In the genomic region with DNA sequence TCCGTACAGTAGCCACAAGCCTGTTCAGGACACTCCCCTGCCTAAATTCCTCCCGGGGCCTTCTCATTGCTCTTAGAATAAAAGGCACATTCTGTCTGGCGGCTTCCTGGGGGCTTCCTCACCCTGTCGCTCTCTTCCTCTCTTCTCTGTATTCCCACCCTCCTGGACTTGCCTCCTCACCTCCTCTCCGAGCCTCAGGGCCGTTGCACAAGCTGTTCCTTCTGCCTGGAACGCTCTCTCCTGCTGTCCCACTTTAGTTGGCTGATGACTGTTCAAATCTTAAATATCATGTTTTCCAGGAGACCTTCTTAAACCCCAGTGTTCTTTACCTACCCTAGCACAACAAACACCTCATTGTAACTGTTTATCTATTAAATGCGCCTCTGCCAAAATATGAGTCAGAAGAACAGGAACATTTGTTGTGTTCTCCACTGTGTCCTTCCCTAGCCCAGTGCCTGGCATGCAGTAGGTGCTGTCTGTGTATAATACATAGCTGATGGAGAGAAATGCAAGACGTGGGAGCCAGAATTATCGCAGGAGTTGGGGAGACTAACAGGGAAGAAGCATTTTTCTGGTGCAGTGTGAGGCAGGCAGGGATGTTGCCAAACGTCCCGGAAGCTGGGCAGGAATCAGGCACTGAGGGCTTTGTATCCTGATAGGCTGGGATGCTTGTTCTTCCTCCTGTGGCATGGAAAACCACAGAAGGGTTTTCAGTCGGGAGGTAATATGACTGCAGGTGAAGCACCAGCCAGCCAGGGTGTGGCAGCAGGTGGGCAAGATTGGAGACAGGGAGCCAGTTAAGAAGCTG, we compare ENCODE assay signal across 11 cellular contexts. TPM values are rescaled to one million over a fixed set of nuclear protein-coding genes. Genes with fewer than 3 reads are reported as not detected.
DNase-seq lines count a peak whose midpoint lies in the region; ATAC-seq and TF ChIP-seq lines count a peak whose summit lies in the region.
"Had no signal": no experiment of that assay in that cellular context is flagged by ENCODE, and none has a peak within 500 bp of the region (broad histone marks: within the 10 kb centered on the region; RNA-seq: fewer than 3 reads in every experiment).

No MANE protein-coding gene starts in this region.

- H3K36me3 ChIP-seq in esophagus (ENCODE audit: control insufficient read depth in 2 of 2, insufficient read depth in 2 of 2, low read length in 1 of 2) (no peaks in the 10 kb centered on the region), osteoblast (ENCODE audit: insufficient read depth, low read length) (no peaks in the 10 kb centered on the region)

- no peak overlapping the region for H3K4me2 ChIP-seq in osteoblast (ENCODE audit: insufficient read depth, low read length)

- no peak for ATAC-seq in HG02885 (IDR thresholded peaks at IDR 0.05; ENCODE audit: poor library complexity, unreplicated experiment)

- DNase-seq in DMS153 treated with DMSO at 0.1 percent for 48 hours (lab: John Stamatoyannopoulos, UW; ENCODE audit: unreplicated experiment) (peak; percentile 64), NCI-H526 treated with DMSO at 0.1 percent for 48 hours (lab: John Stamatoyannopoulos, UW) (peak; percentile 64), osteoblast (ENCODE audit: insufficient read length, low spot score, missing footprints) (peak; percentile 83), cerebellar cortex (ENCODE audit: low spot score) (no peak), NCI-H446 (lab: John Stamatoyannopoulos, UW) (no peak)
- DNase-seq in stimulated activated naive CD4-positive, alpha-beta T cell (lab: John Stamatoyannopoulos, UW) = no peak
- DNase-seq: Karpas-422, kidney had no signal

- H3K4me1 ChIP-seq in esophagus (ENCODE audit: control insufficient read depth in 2 of 2, insufficient read depth in 2 of 2, low read length in 1 of 2) = peaks cover 0 to 5% of the 10 kb centered on the region in 2 donors
- peaks cover 20% of the 10 kb centered on the region for H3K4me1 ChIP-seq in osteoblast (ENCODE audit: insufficient read depth, low read length)

- no peaks in the 10 kb centered on the region for H3K79me2 ChIP-seq in osteoblast (ENCODE audit: insufficient read depth, low read length)

- 50 to 53% methylated on average over 13 of the region's 13 CpGs for WGBS in esophagus, 2 donors

- no peaks in the 10 kb centered on the region for H4K20me1 ChIP-seq in osteoblast (ENCODE audit: insufficient read depth, low read length)

- H3K4me3 ChIP-seq in esophagus (ENCODE audit: low read depth in 1 of 2, low read length in 2 of 2) (no peak overlapping the region), osteoblast (ENCODE audit: insufficient read depth, low read length) (no peak overlapping the region)
- H3K4me3 ChIP-seq: skin epidermis had no signal

- no peaks in the 10 kb centered on the region for H3K27me3 ChIP-seq in esophagus (ENCODE audit: control insufficient read depth in 1 of 2, insufficient read depth in 2 of 2, low read length in 2 of 2)
- no peaks in the 10 kb centered on the region for H3K27me3 ChIP-seq in osteoblast (ENCODE audit: insufficient read depth, low read length)

- H3K9me3 ChIP-seq in esophagus (ENCODE audit: control insufficient read depth in 2 of 2, insufficient read depth in 1 of 2, low read depth in 1 of 2, low read length in 1 of 2) (no peaks in the 10 kb centered on the region), osteoblast (ENCODE audit: low read depth, low read length) (no peaks in the 10 kb centered on the region)

- peak overlapping the region; percentile 51 for H2AFZ ChIP-seq in osteoblast (ENCODE audit: low read length)

- TF ChIP-seq CTCF in osteoblast (IDR thresholded peaks at IDR 0.05; ENCODE audit: extremely low read depth, low read depth, low read length) = no peak

- H3K27ac ChIP-seq in esophagus (ENCODE audit: low read depth in 2 of 2, low read length in 1 of 2) (peak overlapping the region; percentile 52 to 67), osteoblast (ENCODE audit: low read depth, low read length) (no peak overlapping the region)

RNA-seq across cellular contexts. Expression of a gene that starts 24.1 kb away (rescaled TPM):
- polyA plus RNA-seq in esophagus = 10 to 100 TPM; 19.5 to 30.8 TPM
- total RNA-seq in osteoblast = 127 and 137 TPM in 2 replicates

RNA-seq across cellular contexts. Expression of a gene that starts 44.2 kb away (rescaled TPM):
- polyA plus RNA-seq in esophagus = 10 to 100 TPM; 33.1 to 55.3 TPM
- total RNA-seq in osteoblast = 106 and 132 TPM in 2 replicates

RNA-seq across cellular contexts. Expression of a gene that starts 50.9 kb away (rescaled TPM):
- 10 to 100 TPM; 38.2 to 77.1 TPM for polyA plus RNA-seq in esophagus
- total RNA-seq in osteoblast = 93.4 and 111 TPM in 2 replicates

Comparison
In these comparisons a context has a peak if more than half of its experiments do, and no peak if none do; other contexts are left out.
1. DNase-seq: peak in DMS153 treated with DMSO at 0.1 percent for 48 hours (single experiment), NCI-H526 treated with DMSO at 0.1 percent for 48 hours (single experiment) and osteoblast (single experiment); none in cerebellar cortex (single experiment), stimulated activated naive CD4-positive, alpha-beta T cell (0 of 6) and NCI-H446 (0 of 2).